Comparison of ENCODE assay signal across 1 cellular context in the genomic region with DNA sequence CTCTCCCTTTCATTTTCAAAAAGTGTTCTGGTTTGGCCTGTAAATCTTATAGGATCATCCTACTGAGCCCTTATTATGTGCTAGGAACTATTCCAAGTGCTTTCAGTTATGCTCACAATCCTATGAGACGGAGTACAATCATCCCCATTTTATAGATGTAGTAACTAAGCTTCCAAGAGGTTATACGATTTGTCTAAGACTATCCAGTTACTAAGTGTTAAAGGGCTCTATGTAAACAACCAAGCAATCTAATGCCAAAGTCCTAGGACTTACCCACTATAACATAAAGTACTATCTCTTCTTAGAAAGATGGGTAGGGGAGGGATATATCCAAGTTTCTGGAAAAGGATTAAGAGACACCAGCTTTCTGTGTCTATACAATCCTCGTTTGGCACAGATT.
TF ChIP-seq lines count a peak whose summit lies in the region.

No MANE protein-coding gene starts in this region.

TF ChIP-seq in HepG2, 621 proteins besides CTCF, POLR2A, EP300 and RAD21 (continued from another document):
- TF ChIP-seq BORCS8-MEF2B (CRISPR knock-in tag; IDR thresholded peaks at IDR 0.05) = no peak
- no peak for TF ChIP-seq NFYC (CRISPR knock-in tag; IDR thresholded peaks at IDR 0.05)
- TF ChIP-seq ZNF644 (CRISPR knock-in tag; IDR thresholded peaks at IDR 0.05; ENCODE audit: low read depth) = no peak
- no peak for TF ChIP-seq ZNF124 (CRISPR knock-in tag; IDR thresholded peaks at IDR 0.05)
- TF ChIP-seq, protein P1, sequence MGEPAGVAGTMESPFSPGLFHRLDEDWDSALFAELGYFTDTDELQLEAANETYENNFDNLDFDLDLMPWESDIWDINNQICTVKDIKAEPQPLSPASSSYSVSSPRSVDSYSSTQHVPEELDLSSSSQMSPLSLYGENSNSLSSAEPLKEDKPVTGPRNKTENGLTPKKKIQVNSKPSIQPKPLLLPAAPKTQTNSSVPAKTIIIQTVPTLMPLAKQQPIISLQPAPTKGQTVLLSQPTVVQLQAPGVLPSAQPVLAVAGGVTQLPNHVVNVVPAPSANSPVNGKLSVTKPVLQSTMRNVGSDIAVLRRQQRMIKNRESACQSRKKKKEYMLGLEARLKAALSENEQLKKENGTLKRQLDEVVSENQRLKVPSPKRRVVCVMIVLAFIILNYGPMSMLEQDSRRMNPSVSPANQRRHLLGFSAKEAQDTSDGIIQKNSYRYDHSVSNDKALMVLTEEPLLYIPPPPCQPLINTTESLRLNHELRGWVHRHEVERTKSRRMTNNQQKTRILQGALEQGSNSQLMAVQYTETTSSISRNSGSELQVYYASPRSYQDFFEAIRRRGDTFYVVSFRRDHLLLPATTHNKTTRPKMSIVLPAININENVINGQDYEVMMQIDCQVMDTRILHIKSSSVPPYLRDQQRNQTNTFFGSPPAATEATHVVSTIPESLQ (CRISPR knock-in tag; conservative IDR thresholded peaks at IDR 0.05) = no peak
- TF ChIP-seq SMAD9 (CRISPR knock-in tag; IDR thresholded peaks at IDR 0.05) = no peak
- TF ChIP-seq ZNF484 (CRISPR knock-in tag; IDR thresholded peaks at IDR 0.05; ENCODE audit: borderline replicate concordance, low read depth) = no peak
- TF ChIP-seq HOXA9 (CRISPR knock-in tag; IDR thresholded peaks at IDR 0.05; ENCODE audit: borderline replicate concordance) = no peak
- TF ChIP-seq MXI1 (IDR thresholded peaks at IDR 0.05; ENCODE audit: borderline replicate concordance, low read depth, low read length) = no peak
- TF ChIP-seq TOE1 (CRISPR knock-in tag; IDR thresholded peaks at IDR 0.05) = no peak
- TF ChIP-seq BCL6 (CRISPR knock-in tag; IDR thresholded peaks at IDR 0.05) = 0 out of 2 replicates have a peak, but pooled peaks have one; percentile 10
- TF ChIP-seq SETDB1 (CRISPR knock-in tag; IDR thresholded peaks at IDR 0.05; ENCODE audit: borderline replicate concordance) = no peak
- TF ChIP-seq, protein P2, sequence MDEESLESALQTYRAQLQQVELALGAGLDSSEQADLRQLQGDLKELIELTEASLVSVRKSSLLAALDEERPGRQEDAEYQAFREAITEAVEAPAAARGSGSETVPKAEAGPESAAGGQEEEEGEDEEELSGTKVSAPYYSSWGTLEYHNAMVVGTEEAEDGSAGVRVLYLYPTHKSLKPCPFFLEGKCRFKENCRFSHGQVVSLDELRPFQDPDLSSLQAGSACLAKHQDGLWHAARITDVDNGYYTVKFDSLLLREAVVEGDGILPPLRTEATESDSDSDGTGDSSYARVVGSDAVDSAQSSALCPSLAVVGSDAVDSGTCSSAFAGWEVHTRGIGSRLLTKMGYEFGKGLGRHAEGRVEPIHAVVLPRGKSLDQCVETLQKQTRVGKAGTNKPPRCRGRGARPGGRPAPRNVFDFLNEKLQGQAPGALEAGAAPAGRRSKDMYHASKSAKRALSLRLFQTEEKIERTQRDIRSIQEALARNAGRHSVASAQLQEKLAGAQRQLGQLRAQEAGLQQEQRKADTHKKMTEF (CRISPR knock-in tag; IDR thresholded peaks at IDR 0.05) = no peak
- TF ChIP-seq, protein P3, sequence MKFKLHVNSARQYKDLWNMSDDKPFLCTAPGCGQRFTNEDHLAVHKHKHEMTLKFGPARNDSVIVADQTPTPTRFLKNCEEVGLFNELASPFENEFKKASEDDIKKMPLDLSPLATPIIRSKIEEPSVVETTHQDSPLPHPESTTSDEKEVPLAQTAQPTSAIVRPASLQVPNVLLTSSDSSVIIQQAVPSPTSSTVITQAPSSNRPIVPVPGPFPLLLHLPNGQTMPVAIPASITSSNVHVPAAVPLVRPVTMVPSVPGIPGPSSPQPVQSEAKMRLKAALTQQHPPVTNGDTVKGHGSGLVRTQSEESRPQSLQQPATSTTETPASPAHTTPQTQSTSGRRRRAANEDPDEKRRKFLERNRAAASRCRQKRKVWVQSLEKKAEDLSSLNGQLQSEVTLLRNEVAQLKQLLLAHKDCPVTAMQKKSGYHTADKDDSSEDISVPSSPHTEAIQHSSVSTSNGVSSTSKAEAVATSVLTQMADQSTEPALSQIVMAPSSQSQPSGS (CRISPR knock-in tag; IDR thresholded peaks at IDR 0.05) = no peak
- no peak for TF ChIP-seq SSRP1 (CRISPR knock-in tag; IDR thresholded peaks at IDR 0.05)
- TF ChIP-seq ZNF343 (CRISPR knock-in tag; IDR thresholded peaks at IDR 0.05) = no peak
- TF ChIP-seq, protein P4, sequence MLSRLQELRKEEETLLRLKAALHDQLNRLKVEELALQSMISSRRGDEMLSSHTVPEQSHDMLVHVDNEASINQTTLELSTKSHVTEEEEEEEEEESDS (CRISPR knock-in tag; IDR thresholded peaks at IDR 0.05; ENCODE audit: borderline replicate concordance) = no peak
- TF ChIP-seq, protein P5, sequence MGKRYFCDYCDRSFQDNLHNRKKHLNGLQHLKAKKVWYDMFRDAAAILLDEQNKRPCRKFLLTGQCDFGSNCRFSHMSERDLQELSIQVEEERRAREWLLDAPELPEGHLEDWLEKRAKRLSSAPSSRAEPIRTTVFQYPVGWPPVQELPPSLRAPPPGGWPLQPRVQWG (CRISPR knock-in tag; IDR thresholded peaks at IDR 0.05; ENCODE audit: borderline replicate concordance, low read depth) = no peak
- no peak for TF ChIP-seq SRSF4 (IDR thresholded peaks at IDR 0.05; ENCODE audit: low read depth, low read length, poor library complexity, severe bottlenecking)
- no peak for TF ChIP-seq ATF1 (CRISPR knock-in tag; IDR thresholded peaks at IDR 0.05)
- TF ChIP-seq NCOR1 (IDR thresholded peaks at IDR 0.05; ENCODE audit: borderline replicate concordance, low read length) = no peak
- 0 out of 2 replicates have a peak, but pooled peaks have one; percentile 12 for TF ChIP-seq POLR2AphosphoS5 (IDR thresholded peaks at IDR 0.05; ENCODE audit: low read depth, low read length)
- peak; percentile 11; the same call in 1 of the 2 replicates for TF ChIP-seq ELF3 (CRISPR knock-in tag; IDR thresholded peaks at IDR 0.05)
- TF ChIP-seq, protein P6, sequence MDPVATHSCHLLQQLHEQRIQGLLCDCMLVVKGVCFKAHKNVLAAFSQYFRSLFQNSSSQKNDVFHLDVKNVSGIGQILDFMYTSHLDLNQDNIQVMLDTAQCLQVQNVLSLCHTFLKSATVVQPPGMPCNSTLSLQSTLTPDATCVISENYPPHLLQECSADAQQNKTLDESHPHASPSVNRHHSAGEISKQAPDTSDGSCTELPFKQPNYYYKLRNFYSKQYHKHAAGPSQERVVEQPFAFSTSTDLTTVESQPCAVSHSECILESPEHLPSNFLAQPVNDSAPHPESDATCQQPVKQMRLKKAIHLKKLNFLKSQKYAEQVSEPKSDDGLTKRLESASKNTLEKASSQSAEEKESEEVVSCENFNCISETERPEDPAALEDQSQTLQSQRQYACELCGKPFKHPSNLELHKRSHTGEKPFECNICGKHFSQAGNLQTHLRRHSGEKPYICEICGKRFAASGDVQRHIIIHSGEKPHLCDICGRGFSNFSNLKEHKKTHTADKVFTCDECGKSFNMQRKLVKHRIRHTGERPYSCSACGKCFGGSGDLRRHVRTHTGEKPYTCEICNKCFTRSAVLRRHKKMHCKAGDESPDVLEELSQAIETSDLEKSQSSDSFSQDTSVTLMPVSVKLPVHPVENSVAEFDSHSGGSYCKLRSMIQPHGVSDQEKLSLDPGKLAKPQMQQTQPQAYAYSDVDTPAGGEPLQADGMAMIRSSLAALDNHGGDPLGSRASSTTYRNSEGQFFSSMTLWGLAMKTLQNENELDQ (CRISPR knock-in tag; IDR thresholded peaks at IDR 0.05; ENCODE audit: borderline replicate concordance) = no peak
- TF ChIP-seq SRSF9 (IDR thresholded peaks at IDR 0.05; ENCODE audit: borderline replicate concordance, insufficient read depth, low read depth, low read length, poor library complexity, severe bottlenecking) = no peak
- TF ChIP-seq GFI1 (CRISPR knock-in tag; IDR thresholded peaks at IDR 0.05; ENCODE audit: borderline replicate concordance) = no peak
- TF ChIP-seq, protein P7, sequence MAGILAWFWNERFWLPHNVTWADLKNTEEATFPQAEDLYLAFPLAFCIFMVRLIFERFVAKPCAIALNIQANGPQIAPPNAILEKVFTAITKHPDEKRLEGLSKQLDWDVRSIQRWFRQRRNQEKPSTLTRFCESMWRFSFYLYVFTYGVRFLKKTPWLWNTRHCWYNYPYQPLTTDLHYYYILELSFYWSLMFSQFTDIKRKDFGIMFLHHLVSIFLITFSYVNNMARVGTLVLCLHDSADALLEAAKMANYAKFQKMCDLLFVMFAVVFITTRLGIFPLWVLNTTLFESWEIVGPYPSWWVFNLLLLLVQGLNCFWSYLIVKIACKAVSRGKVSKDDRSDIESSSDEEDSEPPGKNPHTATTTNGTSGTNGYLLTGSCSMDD (CRISPR knock-in tag; IDR thresholded peaks at IDR 0.05) = no peak
- TF ChIP-seq NR2F1 (CRISPR knock-in tag; IDR thresholded peaks at IDR 0.05) = no peak
- no peak for TF ChIP-seq ZNF816 (CRISPR knock-in tag; IDR thresholded peaks at IDR 0.05; ENCODE audit: borderline replicate concordance)
- TF ChIP-seq ZNF263 (CRISPR knock-in tag; IDR thresholded peaks at IDR 0.05) = no peak
- no peak for TF ChIP-seq ZNF441 (CRISPR knock-in tag; IDR thresholded peaks at IDR 0.05; ENCODE audit: borderline replicate concordance)
- TF ChIP-seq, protein P8, sequence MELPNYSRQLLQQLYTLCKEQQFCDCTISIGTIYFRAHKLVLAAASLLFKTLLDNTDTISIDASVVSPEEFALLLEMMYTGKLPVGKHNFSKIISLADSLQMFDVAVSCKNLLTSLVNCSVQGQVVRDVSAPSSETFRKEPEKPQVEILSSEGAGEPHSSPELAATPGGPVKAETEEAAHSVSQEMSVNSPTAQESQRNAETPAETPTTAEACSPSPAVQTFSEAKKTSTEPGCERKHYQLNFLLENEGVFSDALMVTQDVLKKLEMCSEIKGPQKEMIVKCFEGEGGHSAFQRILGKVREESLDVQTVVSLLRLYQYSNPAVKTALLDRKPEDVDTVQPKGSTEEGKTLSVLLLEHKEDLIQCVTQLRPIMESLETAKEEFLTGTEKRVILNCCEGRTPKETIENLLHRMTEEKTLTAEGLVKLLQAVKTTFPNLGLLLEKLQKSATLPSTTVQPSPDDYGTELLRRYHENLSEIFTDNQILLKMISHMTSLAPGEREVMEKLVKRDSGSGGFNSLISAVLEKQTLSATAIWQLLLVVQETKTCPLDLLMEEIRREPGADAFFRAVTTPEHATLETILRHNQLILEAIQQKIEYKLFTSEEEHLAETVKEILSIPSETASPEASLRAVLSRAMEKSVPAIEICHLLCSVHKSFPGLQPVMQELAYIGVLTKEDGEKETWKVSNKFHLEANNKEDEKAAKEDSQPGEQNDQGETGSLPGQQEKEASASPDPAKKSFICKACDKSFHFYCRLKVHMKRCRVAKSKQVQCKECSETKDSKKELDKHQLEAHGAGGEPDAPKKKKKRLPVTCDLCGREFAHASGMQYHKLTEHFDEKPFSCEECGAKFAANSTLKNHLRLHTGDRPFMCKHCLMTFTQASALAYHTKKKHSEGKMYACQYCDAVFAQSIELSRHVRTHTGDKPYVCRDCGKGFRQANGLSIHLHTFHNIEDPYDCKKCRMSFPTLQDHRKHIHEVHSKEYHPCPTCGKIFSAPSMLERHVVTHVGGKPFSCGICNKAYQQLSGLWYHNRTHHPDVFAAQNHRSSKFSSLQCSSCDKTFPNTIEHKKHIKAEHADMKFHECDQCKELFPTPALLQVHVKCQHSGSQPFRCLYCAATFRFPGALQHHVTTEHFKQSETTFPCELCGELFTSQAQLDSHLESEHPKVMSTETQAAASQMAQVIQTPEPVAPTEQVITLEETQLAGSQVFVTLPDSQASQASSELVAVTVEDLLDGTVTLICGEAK (IDR thresholded peaks at IDR 0.05) = no peak
- TF ChIP-seq, protein P8 (CRISPR knock-in tag; IDR thresholded peaks at IDR 0.05) = no peak
- no peak for TF ChIP-seq NFE2L2 (IDR thresholded peaks at IDR 0.05; ENCODE audit: low read length)
- TF ChIP-seq ZNF747 (CRISPR knock-in tag; IDR thresholded peaks at IDR 0.05; ENCODE audit: borderline replicate concordance) = no peak
